Comparison of ENCODE assay signal across 16 cellular contexts in genomic region chr2:174535757-174536703, GRCh38. TPM values are rescaled to one million over a fixed set of nuclear protein-coding genes. Genes with fewer than 3 reads are reported as not detected.
DNase-seq lines count a peak whose midpoint lies in the region; ATAC-seq and TF ChIP-seq lines count a peak whose summit lies in the region.
"Had no signal": no experiment of that assay in that cellular context is flagged by ENCODE, and none has a peak within 500 bp of the region (broad histone marks: within the 10 kb centered on the region; RNA-seq: fewer than 3 reads in every experiment).

No MANE protein-coding gene starts in this region.

- no peaks in the 10 kb centered on the region for H3K27me3 ChIP-seq in hepatocyte
- no peaks in the 10 kb centered on the region for H3K27me3 ChIP-seq in CD8-positive, alpha-beta memory T cell (ENCODE audit: insufficient read depth, low read length, poor library complexity, severe bottlenecking)
- H3K27me3 ChIP-seq in osteoblast (ENCODE audit: insufficient read depth, low read length): no peaks in the 10 kb centered on the region

- POLR2A ChIA-PET in CD8-positive, alpha-beta memory T cell (lab: Charles Lee): no interaction called here

- H3K36me3 Mint-ChIP-seq in CD8-positive, alpha-beta memory T cell: peaks cover 0 to 2% (median 0%) of the 10 kb centered on the region in 3 donors
- H3K36me3 Mint-ChIP-seq: activated naive CD4-positive, alpha-beta T cell treated with anti-CD3 and anti-CD28 coated beads, Interleukin-2, amount 10 ng/mL, durations not matched to agents 7 days and 5 days; CD8-positive, alpha-beta T cell had no signal

- no peak overlapping the region for H3K4me3 ChIP-seq in hepatocyte
- H3K4me3 ChIP-seq in CD8-positive, alpha-beta memory T cell (ENCODE audit: low read length): no peak overlapping the region
- no peak overlapping the region for H3K4me3 ChIP-seq in osteoblast (ENCODE audit: insufficient read depth, low read length)
- H3K4me3 ChIP-seq: coronary artery had no signal

- H3K4me1 ChIP-seq in hepatocyte (ENCODE audit: insufficient read depth) (peaks cover 15% of the 10 kb centered on the region), osteoblast (ENCODE audit: insufficient read depth, low read length) (no peaks in the 10 kb centered on the region)
- no peaks in the 10 kb centered on the region for H3K4me1 ChIP-seq in CD8-positive, alpha-beta memory T cell (ENCODE audit: insufficient read depth, low read length)

- intact Hi-C loops in cardiac septum (cut with DNase I): no loop called here

- no peaks in the 10 kb centered on the region for H3K9me2 ChIP-seq in hepatocyte (replicated peaks; ENCODE audit: insufficient read depth)

- CTCF ChIA-PET in CD8-positive, alpha-beta memory T cell (lab: Charles Lee): interaction anchor here (0.8 to 2.3 kb wide), 2 partner anchors 73 to 166 kb away, joined by 3 to 5 read pairs; no protein-coding TSS in a partner anchor

- H3K79me2 ChIP-seq in hepatocyte: no peaks in the 10 kb centered on the region
- no peaks in the 10 kb centered on the region for H3K79me2 ChIP-seq in osteoblast (ENCODE audit: insufficient read depth, low read length)

- H4K20me1 ChIP-seq in hepatocyte (ENCODE audit: insufficient read depth, poor library complexity, severe bottlenecking) (no peaks in the 10 kb centered on the region), osteoblast (ENCODE audit: insufficient read depth, low read length) (no peaks in the 10 kb centered on the region)

- H3K9me3 ChIP-seq in hepatocyte (ENCODE audit: low read depth) (no peaks in the 10 kb centered on the region), osteoblast (ENCODE audit: low read depth, low read length) (no peaks in the 10 kb centered on the region)
- H3K9me3 ChIP-seq in CD8-positive, alpha-beta memory T cell (ENCODE audit: low read length): no peaks in the 10 kb centered on the region

- peaks cover 0 to 9% (median 5%) of the 10 kb centered on the region in 3 donors for H3K4me1 Mint-ChIP-seq in CD8-positive, alpha-beta memory T cell

- peak overlapping the region in 2 of 8 donors; percentile 24 to 56 for H3K27ac Mint-ChIP-seq in CD8-positive, alpha-beta memory T cell
- H3K27ac Mint-ChIP-seq: activated naive CD4-positive, alpha-beta T cell treated with anti-CD3 and anti-CD28 coated beads, Interleukin-2, amount 10 ng/mL, durations not matched to agents 7 days and 5 days; CD8-positive, alpha-beta T cell; nephron progenitor cell; T-helper 2 cell treated with Interferon-gamma antibody and Interleukin-4, amounts not matched to agents 5 μg/mL and 100 μg/mL, for 36 hours had no signal

- no peaks in the 10 kb centered on the region for H3K9me3 Mint-ChIP-seq in CD8-positive, alpha-beta memory T cell
- H3K9me3 Mint-ChIP-seq: activated naive CD4-positive, alpha-beta T cell treated with anti-CD3 and anti-CD28 coated beads, Interleukin-2, amount 10 ng/mL, durations not matched to agents 7 days and 5 days; CD8-positive, alpha-beta T cell; nephron progenitor cell; T-helper 2 cell treated with Interferon-gamma antibody and Interleukin-4, amounts not matched to agents 5 μg/mL and 100 μg/mL, for 36 hours had no signal

- H3K36me3 ChIP-seq in hepatocyte (replicated peaks; ENCODE audit: insufficient read depth, low read depth): no peaks in the 10 kb centered on the region
- H3K36me3 ChIP-seq in CD8-positive, alpha-beta memory T cell (ENCODE audit: insufficient read depth, low read length): no peaks in the 10 kb centered on the region
- H3K36me3 ChIP-seq in osteoblast (ENCODE audit: insufficient read depth, low read length): no peaks in the 10 kb centered on the region

- peak; percentile 69 for ATAC-seq in HG02798 (IDR thresholded peaks at IDR 0.05; ENCODE audit: poor library complexity, unreplicated experiment)
- ATAC-seq: CD8-positive, alpha-beta T cell had no signal

- peaks cover 0 to 9% of the 10 kb centered on the region in 2 donors for H3K27me3 Mint-ChIP-seq in CD8-positive, alpha-beta memory T cell

- DNase-seq in DMS53 treated with DMSO at 0.1 percent for 48 hours (lab: John Stamatoyannopoulos, UW; ENCODE audit: unreplicated experiment): peak; percentile 19
- peak; percentile 81 for DNase-seq in NCI-H69 (lab: John Stamatoyannopoulos, UW)
- DNase-seq in hepatocyte (ENCODE audit: low spot score): peak; percentile 48
- no peak for DNase-seq in CD8-positive, alpha-beta memory T cell
- no peak for DNase-seq in cardiac septum (ENCODE audit: low spot score)
- DNase-seq in superior temporal gyrus (ENCODE audit: extremely low spot score): no peak
- DNase-seq in osteoblast (ENCODE audit: insufficient read length, low spot score, missing footprints): no peak
- DNase-seq: activated naive CD4-positive, alpha-beta T cell treated with anti-CD3 and anti-CD28 coated beads, Interleukin-2, amount 10 ng/mL, durations not matched to agents 7 days and 5 days; CD8-positive, alpha-beta T cell; IMR-90; nephron progenitor cell; NK-92 treated with Interleukin-12 subunit alpha and Interleukin-12 subunit beta, amount 100 ng/mL, for 24 hours; stimulated activated CD8-positive, alpha-beta memory T cell treated with anti-CD3 and anti-CD28 coated beads, Interleukin-4, amount 100 ng/mL, for 48 hours had no signal

- H2AFZ ChIP-seq in hepatocyte (no peak overlapping the region), osteoblast (ENCODE audit: low read length) (no peak overlapping the region)

- peak overlapping the region; percentile 6 for H3K27ac ChIP-seq in hepatocyte
- H3K27ac ChIP-seq in CD8-positive, alpha-beta memory T cell (ENCODE audit: low read depth, low read length): no peak overlapping the region
- no peak overlapping the region for H3K27ac ChIP-seq in osteoblast (ENCODE audit: low read depth, low read length)
- H3K27ac ChIP-seq: coronary artery had no signal

- H3K4me2 ChIP-seq in hepatocyte: peak overlapping the region; percentile 25
- H3K4me2 ChIP-seq in osteoblast (ENCODE audit: insufficient read depth, low read length): no peak overlapping the region

- WGBS in hepatocyte (ENCODE audit: low lambda C conversion rate, missing lambda C conversion rate): 63% methylated on average over 11 of the region's 11 CpGs

- TF ChIP-seq CTCF in hepatocyte (IDR thresholded peaks at IDR 0.05; ENCODE audit: poor library complexity) (no peak), osteoblast (IDR thresholded peaks at IDR 0.05; ENCODE audit: extremely low read depth, low read depth, low read length) (no peak)

- H3K4me3 Mint-ChIP-seq in CD8-positive, alpha-beta memory T cell: peak overlapping the region in 1 of 7 donors; percentile 30
- H3K4me3 Mint-ChIP-seq: activated naive CD4-positive, alpha-beta T cell treated with anti-CD3 and anti-CD28 coated beads, Interleukin-2, amount 10 ng/mL, durations not matched to agents 7 days and 5 days; CD8-positive, alpha-beta T cell; nephron progenitor cell; T-helper 2 cell treated with Interferon-gamma antibody and Interleukin-4, amounts not matched to agents 5 μg/mL and 100 μg/mL, for 36 hours had no signal

RNA-seq across cellular contexts. Expression of gene GPR155, which starts 49.2 kb away (rescaled TPM):
- total RNA-seq in hepatocyte (20.5 and 26.1 TPM in 2 replicates), cardiac septum (10.9 TPM), osteoblast (3.5 and 4.3 TPM in 2 replicates)
- polyA plus RNA-seq in hepatocyte: 30.0 and 32.8 TPM in 2 replicates
- total RNA-seq in CD8-positive, alpha-beta memory T cell: 1 to 10 TPM; 4.5 to 6.2 TPM
- polyA plus RNA-seq in CD8-positive, alpha-beta memory T cell: 12.6 TPM

Comparison
In these comparisons a context has a peak if more than half of its experiments do, and no peak if none do; other contexts are left out.
1. DNase-seq: peak in DMS53 treated with DMSO at 0.1 percent for 48 hours (single experiment), NCI-H69 (single experiment) and hepatocyte (single experiment); none in CD8-positive, alpha-beta memory T cell (0 of 5), cardiac septum (single experiment), superior temporal gyrus (single experiment) and osteoblast (single experiment).